ENCODE assay signal across 17 cellular contexts in the genomic region with DNA sequence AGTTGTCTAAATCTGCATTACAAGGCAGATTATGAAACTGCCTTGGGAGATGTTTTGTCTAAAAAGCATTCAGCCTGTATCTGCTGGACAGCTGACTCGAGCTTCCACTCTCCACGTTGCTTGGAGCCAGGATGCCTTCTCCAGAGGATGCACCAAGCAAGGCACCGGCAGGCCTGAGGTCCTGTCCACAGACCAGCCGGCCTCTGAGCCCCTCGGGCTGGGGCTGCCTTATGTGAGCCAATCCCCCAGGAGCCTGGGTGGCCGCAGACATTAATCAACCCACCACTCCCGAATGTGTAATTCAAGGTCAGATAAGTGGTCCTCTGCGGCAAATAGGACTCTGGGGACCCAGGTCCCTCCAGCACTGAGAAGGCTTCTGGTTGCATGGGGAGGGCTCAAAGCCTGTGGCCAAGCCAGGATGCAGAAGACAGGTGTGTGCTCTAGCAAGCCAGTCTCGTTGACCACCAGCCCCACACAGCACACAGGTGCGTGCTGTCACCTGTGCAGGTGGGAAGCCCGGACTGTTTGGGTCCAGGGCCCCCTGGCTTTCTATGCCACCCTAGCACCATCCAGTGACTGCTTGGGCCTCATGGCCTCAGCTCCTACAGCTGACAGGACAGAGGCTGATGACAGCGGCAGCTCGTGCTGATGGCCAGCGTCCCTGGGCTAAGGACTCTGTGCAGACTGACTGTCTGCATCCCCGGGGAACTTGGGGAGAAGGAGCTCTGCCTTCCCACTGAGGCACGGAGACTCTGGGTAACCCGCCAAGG. TPM values are rescaled to one million over a fixed set of nuclear protein-coding genes. Genes with fewer than 3 reads are reported as not detected.
A peak's percentile ranks its signal among the peaks of the same experiment; 100 is the strongest.
DNase-seq lines count a peak whose midpoint lies in the region; ATAC-seq and TF ChIP-seq lines count a peak whose summit lies in the region.
"Had no signal": no experiment of that assay in that cellular context is flagged by ENCODE, and none has a peak within 500 bp of the region (broad histone marks: within the 10 kb centered on the region; RNA-seq: fewer than 3 reads in every experiment).

No MANE protein-coding gene starts in this region.

- H3K27me3 ChIP-seq in SK-N-SH (ENCODE audit: insufficient read depth) (no peaks in the 10 kb centered on the region; the same call in 1 of the 2 replicates), BE2C (no peaks in the 10 kb centered on the region), spleen (replicated peaks in 1 of 7) (peaks cover 0 to 50% (median 25%) of the 10 kb centered on the region in 7 donors), adrenal gland (peaks cover 7% of the 10 kb centered on the region)

- TF ChIP-seq POLR2A in spleen (IDR thresholded peaks at IDR 0.05): no peak
- TF ChIP-seq POLR2A in lower leg skin (IDR thresholded peaks at IDR 0.05): no peak
- no peak for TF ChIP-seq POLR2A in adrenal gland (IDR thresholded peaks at IDR 0.05)

- no peak overlapping the region for H2AFZ ChIP-seq in SK-N-SH (ENCODE audit: low read depth)

- no peaks in the 10 kb centered on the region for H3K79me2 ChIP-seq in SK-N-SH (ENCODE audit: insufficient read depth)

- intact Hi-C loops in spleen (cut with DNase I; ENCODE audit: low total_unique reads): no loop called here
- intact Hi-C loops in lower leg skin (cut with DNase I; ENCODE audit: low total_unique reads): no loop called here
- intact Hi-C loops in adrenal gland (cut with DNase I): no loop called here

- H4K20me1 ChIP-seq in SK-N-SH (ENCODE audit: insufficient read depth): no peaks in the 10 kb centered on the region

- no peak overlapping the region for H3K9ac ChIP-seq in SK-N-SH

- no peak for ATAC-seq in SK-N-SH treated with all-trans-retinoic acid at 6 μM for 48 hours

- H3K36me3 Mint-ChIP-seq in glutamatergic neuron (ENCODE audit: unreplicated experiment): no peaks in the 10 kb centered on the region
- H3K36me3 Mint-ChIP-seq: IgD-negative memory B cell had no signal

- POLR2A ChIA-PET in SK-N-SH (lab: Yijun Ruan, JAX): interaction anchor here (1.8 kb wide), 1 partner anchor 101 kb away, joined by 9 read pairs; no protein-coding TSS in a partner anchor

- peak; percentile 68 for DNase-seq in SK-N-SH
- DNase-seq in BE2C: peak; percentile 77
- DNase-seq in glutamatergic neuron: peak; percentile 63
- DNase-seq in spleen: peak; percentile 41
- no peak for DNase-seq in lower leg skin (ENCODE audit: low spot score in 2 of 2)
- no peak for DNase-seq in adrenal gland
- DNase-seq: ACHN; C1 segment of cervical spinal cord; Calu3; CD4-positive, alpha-beta T cell; DMS 273 treated with DMSO at 0.1 percent for 48 hours; DMS79 treated with DMSO at 0.1 percent for 48 hours; EL; GOT3; H9 had no signal

- TF ChIP-seq RAD21 in SK-N-SH (IDR thresholded peaks at IDR 0.05; ENCODE audit: low read length): no peak

- no peak; a peak in 1 of 4 replicates for TF ChIP-seq EP300 in SK-N-SH (IDR thresholded peaks at IDR 0.05; ENCODE audit: borderline replicate concordance in 1 of 2, low read depth in 1 of 2, low read length in 1 of 2)

- H3K9me3 Mint-ChIP-seq in glutamatergic neuron (ENCODE audit: unreplicated experiment): peaks cover 5% of the 10 kb centered on the region
- H3K9me3 Mint-ChIP-seq: CD4-positive, alpha-beta T cell; H9; IgD-negative memory B cell had no signal

- peak overlapping the region; percentile 64 for H3K27ac Mint-ChIP-seq in glutamatergic neuron (ENCODE audit: unreplicated experiment)
- H3K27ac Mint-ChIP-seq: CD4-positive, alpha-beta T cell; H9; IgD-negative memory B cell had no signal

- CTCF ChIA-PET in SK-N-SH (lab: Yijun Ruan, JAX): interaction anchor here (5.1 kb wide), 1 partner anchor 16 kb away, joined by 19 read pairs; no protein-coding TSS in a partner anchor

- H3K4me1 Mint-ChIP-seq in glutamatergic neuron (ENCODE audit: low read depth, unreplicated experiment): peaks cover 20% of the 10 kb centered on the region

- H3K27me3 Mint-ChIP-seq in glutamatergic neuron (ENCODE audit: unreplicated experiment): peaks cover 21% of the 10 kb centered on the region

- no peaks in the 10 kb centered on the region for H3K9me2 ChIP-seq in SK-N-SH

- H3K36me3 ChIP-seq in SK-N-SH (replicated peaks in 1 of 2; ENCODE audit: control insufficient read depth in 1 of 2, insufficient read depth in 2 of 2, low read length in 1 of 2): no peaks in the 10 kb centered on the region
- no peaks in the 10 kb centered on the region; the same call in 1 of the 2 replicates for H3K36me3 ChIP-seq in BE2C
- no peaks in the 10 kb centered on the region for H3K36me3 ChIP-seq in spleen
- no peaks in the 10 kb centered on the region for H3K36me3 ChIP-seq in adrenal gland (replicated peaks in 1 of 2)

- H3K4me1 ChIP-seq in SK-N-SH (ENCODE audit: control insufficient read depth in 1 of 2, insufficient read depth in 2 of 2, low read depth in 1 of 2, low read length in 1 of 2) (peaks cover 0 to 85% of the 10 kb centered on the region in 2 experiments; a peak in 1 of 4 replicates), BE2C (peaks cover 65% of the 10 kb centered on the region), spleen (peaks cover 3 to 14% (median 11%) of the 10 kb centered on the region in 6 donors), adrenal gland (replicated peaks in 1 of 2) (no peaks in the 10 kb centered on the region)

- H3K4me3 Mint-ChIP-seq in glutamatergic neuron (ENCODE audit: unreplicated experiment): peak overlapping the region; percentile 63
- H3K4me3 Mint-ChIP-seq: CD4-positive, alpha-beta T cell; H9 had no signal

- H3K4me2 ChIP-seq in SK-N-SH: no peak overlapping the region

- H3K9me3 ChIP-seq in SK-N-SH (no peaks in the 10 kb centered on the region), BE2C (no peaks in the 10 kb centered on the region), spleen (no peaks in the 10 kb centered on the region), adrenal gland (replicated peaks in 1 of 3) (no peaks in the 10 kb centered on the region)

- H3K27ac ChIP-seq in SK-N-SH (ENCODE audit: low read depth in 2 of 2, low read length in 1 of 2) (peak overlapping the region in 1 of 2 experiments; percentile 88; a peak in 2 of 4 replicates), spleen (no peak overlapping the region), adrenal gland (no peak overlapping the region)

- H3K4me3 ChIP-seq in SK-N-SH (ENCODE audit: low read depth in 2 of 2, low read length in 1 of 2) (no peak overlapping the region), BE2C (ENCODE audit: low read depth, low read length) (no peak overlapping the region), spleen (no peak overlapping the region), lower leg skin (ENCODE audit: low read depth, poor library complexity, severe bottlenecking) (no peak overlapping the region), adrenal gland (no peak overlapping the region)

- TF ChIP-seq CTCF in SK-N-SH (IDR thresholded peaks at IDR 0.05) (no peak), BE2C (IDR thresholded peaks at IDR 0.05; ENCODE audit: low read depth, low read length) (no peak), glutamatergic neuron (IDR thresholded peaks at IDR 0.05; ENCODE audit: partially characterized antibody, unreplicated experiment) (no peak), spleen (IDR thresholded peaks at IDR 0.05 in 8 of 11, conservative IDR thresholded peaks at IDR 0.05 in 3 of 11) (no peak), lower leg skin (IDR thresholded peaks at IDR 0.05) (no peak), adrenal gland (IDR thresholded peaks at IDR 0.05) (no peak)

- H3F3A ChIP-seq in SK-N-SH (replicated peaks; ENCODE audit: insufficient read depth): no peaks in the 10 kb centered on the region

- WGBS in SK-N-SH (ENCODE audit: low lambda C conversion rate): 64% methylated on average over 15 of the region's 17 CpGs
- WGBS in spleen, 5 donors: 66 to 88% (median 84%) methylated on average over 7 to 17 of the region's 17 CpGs
- WGBS in lower leg skin, 2 donors: 77 to 81% methylated on average over 10 to 15 of the region's 17 CpGs
- 51 to 72% (median 68%) methylated on average over 11 to 17 of the region's 17 CpGs for WGBS in adrenal gland, 4 donors

TF ChIP-seq in SK-N-SH, 30 proteins besides CTCF, POLR2A, EP300 and RAD21 (continues in another document):
- no peak for TF ChIP-seq YY1 (IDR thresholded peaks at IDR 0.05; ENCODE audit: low read depth)
- TF ChIP-seq, protein P1, sequence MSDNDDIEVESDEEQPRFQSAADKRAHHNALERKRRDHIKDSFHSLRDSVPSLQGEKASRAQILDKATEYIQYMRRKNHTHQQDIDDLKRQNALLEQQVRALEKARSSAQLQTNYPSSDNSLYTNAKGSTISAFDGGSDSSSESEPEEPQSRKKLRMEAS (IDR thresholded peaks at IDR 0.05; ENCODE audit: low read depth): no peak
- no peak for TF ChIP-seq NRF1 (IDR thresholded peaks at IDR 0.05; ENCODE audit: low read depth, low read length)
- TF ChIP-seq GABPA (IDR thresholded peaks at IDR 0.05; ENCODE audit: low read depth): no peak

TF ChIP-seq in SK-N-SH treated with all-trans-retinoic acid at 6 μM for 48 hours, 23 proteins besides CTCF, POLR2A, EP300 and RAD21:
- TF ChIP-seq BACH2 (CRISPR knock-in tag; IDR thresholded peaks at IDR 0.05; ENCODE audit: borderline replicate concordance) (no peak), ZFP3 (CRISPR knock-in tag; IDR thresholded peaks at IDR 0.05) (no peak)

RNA-seq across cellular contexts. Expression of a gene that starts 4.8 kb away (rescaled TPM):
- polyA plus RNA-seq in SK-N-SH (2012; rRNA removed) (3.2 and 6.8 TPM in 2 replicates), spleen (under 1 TPM; 0.02 to 0.11 (median 0.10) TPM), adrenal gland (10 to 100 TPM in 2 of 3 donors, 1 to 10 TPM in 1; 8.1 to 34.1 (median 24.3) TPM)
- 5.8 and 12.3 TPM in 2 replicates for polyA plus RNA-seq in SK-N-SH (2012; cell fraction: cytosol; rRNA removed)
- 11.5 and 17.8 TPM in 2 replicates for polyA plus RNA-seq in SK-N-SH (2012; cell fraction: nucleus; rRNA removed)
- polyA plus RNA-seq in BE2C (2012; ENCODE audit: insufficient read depth, insufficient read length, low read depth): 310 TPM
- total RNA-seq in glutamatergic neuron (ENCODE audit: unreplicated experiment) (34.7 TPM), spleen (under 1 TPM in 5 of 7 donors, not detected in 2; 0.30 to 0.54 (median 0.34) TPM), lower leg skin (1 to 10 TPM in 2 of 4 donors, under 1 TPM in 2; 0.04 to 1.3 (median 0.87) TPM), adrenal gland (10 to 100 TPM in 3 of 8 donors, 1 to 10 TPM in 5; 1.6 to 43.6 (median 3.7) TPM)
- total RNA-seq: Calu3; CD4-positive, alpha-beta T cell had no signal

Comparison
In these comparisons a context has a peak if more than half of its experiments do, and no peak if none do; other contexts are left out.
1. DNase-seq: peak in SK-N-SH (single experiment), BE2C (single experiment), glutamatergic neuron (single experiment) and spleen (single experiment); none in lower leg skin (0 of 2) and adrenal gland (0 of 7).